ENCODE assay signal across 14 cellular contexts in genomic region chr4:10741961-10742699, GRCh38. TPM values are rescaled to one million over a fixed set of nuclear protein-coding genes. Genes with fewer than 3 reads are reported as not detected.
DNase-seq lines count a peak whose midpoint lies in the region; ATAC-seq lines count a peak whose summit lies in the region.
"Had no signal": no experiment of that assay in that cellular context is flagged by ENCODE, and none has a peak within 500 bp of the region (broad histone marks: within the 10 kb centered on the region; RNA-seq: fewer than 3 reads in every experiment).

No MANE protein-coding gene starts in this region.

- DNase-seq in HT-29 (ENCODE audit: low spot score) (no peak), SK-N-DZ (ENCODE audit: low spot score) (no peak)
- DNase-seq in stimulated activated CD4-positive, alpha-beta T cell treated with anti-CD3 and anti-CD28 coated beads, Interleukin-2, amount 100 ng/mL, for 24 hours = no peak
- DNase-seq: activated CD4-positive, alpha-beta T cell treated with anti-CD3 and anti-CD28 coated beads, Interleukin-2, amount 50 U/mL, for 48 hours; activated naive CD4-positive, alpha-beta T cell treated with anti-CD3 and anti-CD28 coated beads for 36 hours; C1 segment of cervical spinal cord; kidney; NCI-H1694 treated with DMSO at 0.1 percent for 48 hours; stimulated activated CD4-positive, alpha-beta T cell treated with anti-CD3 and anti-CD28 coated beads, Interleukin-4, amount 100 ng/mL, for 1 hour had no signal

- ATAC-seq in GM18511 (IDR thresholded peaks at IDR 0.05; ENCODE audit: unreplicated experiment) (peak; percentile 59), GM19452 (IDR thresholded peaks at IDR 0.05; ENCODE audit: unreplicated experiment) (peak; percentile 47), HG02763 (IDR thresholded peaks at IDR 0.05; ENCODE audit: unreplicated experiment) (peak; percentile 40), HG03520 (IDR thresholded peaks at IDR 0.05; ENCODE audit: unreplicated experiment) (peak; percentile 46), HG03439 (IDR thresholded peaks at IDR 0.05; ENCODE audit: unreplicated experiment) (no peak)

RNA-seq across cellular contexts. Expression of gene CLNK, which starts 57.6 kb away (rescaled TPM):
- not detected in 2 replicates for total RNA-seq in HT-29 (2014; rRNA removed; shearing (Covaris generic))
- not detected in 2 replicates for polyA plus RNA-seq in SK-N-DZ (2014; cell fraction: cytosol; rRNA removed)
- polyA plus RNA-seq in SK-N-DZ (2014; cell fraction: nucleus; rRNA removed) = not detected in 2 replicates
- total RNA-seq: activated naive CD4-positive, alpha-beta T cell treated with anti-CD3 and anti-CD28 coated beads for 36 hours had no signal
